Comparison of ENCODE assay signal across 10 cellular contexts in genomic region chr16:3065742-3066439, GRCh38. TPM values are rescaled to one million over a fixed set of nuclear protein-coding genes. Genes with fewer than 3 reads are reported as not detected.
DNase-seq lines count a peak whose midpoint lies in the region; ATAC-seq, FAIRE-seq and TF ChIP-seq lines count a peak whose summit lies in the region.
"Had no signal": no experiment of that assay in that cellular context is flagged by ENCODE, and none has a peak within 500 bp of the region (broad histone marks: within the 10 kb centered on the region; RNA-seq: fewer than 3 reads in every experiment).

No MANE protein-coding gene starts in this region.

- no peaks in the 10 kb centered on the region for H3K9me3 ChIP-seq in astrocyte (ENCODE audit: insufficient read depth, low read depth, low read length)
- no peaks in the 10 kb centered on the region for H3K9me3 ChIP-seq in lung (ENCODE audit: control insufficient read depth in 2 of 2, insufficient read depth in 1 of 2, low read length in 1 of 2)
- no peaks in the 10 kb centered on the region for H3K9me3 ChIP-seq in transverse colon

- WGBS in lung, 2 donors = 54 to 70% methylated on average over 25 to 26 of the region's 26 CpGs
- 59% methylated on average over 26 of the region's 26 CpGs; no CpG with 5 or more reads in 1 of the 2 donors for WGBS in transverse colon (ENCODE audit: low coverage in 1 of 2), 2 donors

- H3K36me3 ChIP-seq in astrocyte (ENCODE audit: insufficient read depth, low read length) = no peaks in the 10 kb centered on the region
- peaks cover 0 to 17% of the 10 kb centered on the region in 2 donors for H3K36me3 ChIP-seq in lung (ENCODE audit: control insufficient read depth in 2 of 2, insufficient read depth in 2 of 2, low read length in 2 of 2)
- H3K36me3 ChIP-seq in transverse colon = no peaks in the 10 kb centered on the region

- no peak for DNase-seq in activated T-cell treated with anti-CD3 and anti-CD28 coated beads, Interleukin-2, amount 50 U/mL, for 24 hours
- DNase-seq in activated T-cell treated with anti-CD3 and anti-CD28 coated beads for 4 hours (no peak), astrocyte (ENCODE audit: low read depth) (no peak), lung (ENCODE audit: low spot score) (no peak), transverse colon (no peak), NCI-H187 treated with DMSO at 0.1 percent for 48 hours (lab: John Stamatoyannopoulos, UW) (no peak), NOMO-1 treated with DMSO at 0.1 percent for 48 hours (lab: John Stamatoyannopoulos, UW; ENCODE audit: unreplicated experiment) (no peak)
- DNase-seq: NCI-H1694 treated with DMSO at 0.1 percent for 48 hours had no signal

- H3K9me3 Mint-ChIP-seq in activated T-cell treated with anti-CD3 and anti-CD28 coated beads, Interleukin-2, amount 50 U/mL, for 24 hours = no peaks in the 10 kb centered on the region
- H3K9me3 Mint-ChIP-seq in astrocyte (ENCODE audit: unreplicated experiment) = peaks cover 3% of the 10 kb centered on the region

- H3K27ac ChIP-seq in astrocyte (ENCODE audit: low read depth, low read length) = no peak overlapping the region
- peak overlapping the region; percentile 67 to 72 for H3K27ac ChIP-seq in lung (ENCODE audit: low read depth in 1 of 2, low read length in 1 of 2)
- peak overlapping the region; percentile 78 to 87 (median 81) for H3K27ac ChIP-seq in transverse colon

- peak overlapping the region; percentile 99 for H3K27ac Mint-ChIP-seq in activated T-cell treated with anti-CD3 and anti-CD28 coated beads, Interleukin-2, amount 50 U/mL, for 24 hours
- H3K27ac Mint-ChIP-seq in astrocyte (ENCODE audit: unreplicated experiment) = no peak overlapping the region

- H2AFZ ChIP-seq in astrocyte (ENCODE audit: low read depth, low read length) = peak overlapping the region; percentile 72

- peak overlapping the region; percentile 66 for H3K4me2 ChIP-seq in astrocyte (ENCODE audit: low read length)

- H3K4me3 Mint-ChIP-seq in activated T-cell treated with anti-CD3 and anti-CD28 coated beads, Interleukin-2, amount 50 U/mL, for 24 hours = peak overlapping the region; percentile 100
- peak overlapping the region; percentile 34 for H3K4me3 Mint-ChIP-seq in astrocyte (ENCODE audit: unreplicated experiment)

- no peaks in the 10 kb centered on the region for H3K27me3 Mint-ChIP-seq in activated T-cell treated with anti-CD3 and anti-CD28 coated beads, Interleukin-2, amount 50 U/mL, for 24 hours
- peaks cover 5% of the 10 kb centered on the region for H3K27me3 Mint-ChIP-seq in astrocyte (ENCODE audit: low read depth, unreplicated experiment)

- H3K36me3 Mint-ChIP-seq in activated T-cell treated with anti-CD3 and anti-CD28 coated beads, Interleukin-2, amount 50 U/mL, for 24 hours (ENCODE audit: low read depth) = peaks cover 51% of the 10 kb centered on the region
- peaks cover 3% of the 10 kb centered on the region for H3K36me3 Mint-ChIP-seq in astrocyte (ENCODE audit: low read depth, unreplicated experiment)

- no peak overlapping the region for H3K4me3 ChIP-seq in astrocyte (ENCODE audit: insufficient read depth, low read depth, low read length)
- peak overlapping the region; percentile 71 for H3K4me3 ChIP-seq in lung
- peak overlapping the region; percentile 15 to 50 (median 26) for H3K4me3 ChIP-seq in transverse colon

- intact Hi-C loops in transverse colon (cut with DNase I; ENCODE audit: low total_unique reads) = no loop called here

- no peak for FAIRE-seq in astrocyte (lab: Jason Lieb, UNC)

- peaks cover 66% of the 10 kb centered on the region for H3K4me1 Mint-ChIP-seq in activated T-cell treated with anti-CD3 and anti-CD28 coated beads, Interleukin-2, amount 50 U/mL, for 24 hours (ENCODE audit: low read depth)
- H3K4me1 Mint-ChIP-seq in astrocyte (ENCODE audit: low read depth, unreplicated experiment) = peaks cover 8% of the 10 kb centered on the region

- in situ Hi-C loops in transverse colon (cut with MboI; ENCODE audit: low pct_ligation_motif_present in 1 of 4, low pct_unique_long_range_greater_than_20kb in 1 of 4, low sequenced_read_pairs in 3 of 4) = loop anchor here in 2 of 4 donors (10.0 kb wide), 1 partner anchor 59 kb away; no protein-coding TSS in a partner anchor

- TF ChIP-seq CTCF in astrocyte (IDR thresholded peaks at IDR 0.05; ENCODE audit: insufficient read depth, low read depth, low read length) = no peak
- no peak for TF ChIP-seq CTCF in lung (IDR thresholded peaks at IDR 0.05; ENCODE audit: control extremely low read depth, extremely low read depth)
- TF ChIP-seq CTCF in transverse colon (IDR thresholded peaks at IDR 0.05) = no peak

- H3K79me2 ChIP-seq in astrocyte (ENCODE audit: insufficient read depth, low read length) = no peaks in the 10 kb centered on the region

- no peak for TF ChIP-seq POLR2A in transverse colon (IDR thresholded peaks at IDR 0.05)

- TF ChIP-seq EP300 in transverse colon (IDR thresholded peaks at IDR 0.05; ENCODE audit: low read depth) = no peak

- H3K4me1 ChIP-seq in astrocyte (ENCODE audit: insufficient read depth, low read length) (peaks cover 6% of the 10 kb centered on the region), lung (ENCODE audit: control insufficient read depth in 2 of 2, insufficient read depth in 2 of 2, low read length in 2 of 2) (peaks cover 0 to 22% of the 10 kb centered on the region in 2 donors), transverse colon (peaks cover 6 to 47% (median 29%) of the 10 kb centered on the region in 4 donors)

- H3K9ac ChIP-seq in astrocyte (ENCODE audit: low read length) = peak overlapping the region; percentile 68

- peak; percentile 5 for ATAC-seq in lung (ENCODE audit: insufficient read depth, low FRiP score)
- ATAC-seq in HG03280 (IDR thresholded peaks at IDR 0.05; ENCODE audit: unreplicated experiment) = no peak

- H3K27me3 ChIP-seq in astrocyte (ENCODE audit: insufficient read depth, low read length) = peaks cover 2% of the 10 kb centered on the region
- no peaks in the 10 kb centered on the region for H3K27me3 ChIP-seq in lung (ENCODE audit: control insufficient read depth, insufficient read depth)
- H3K27me3 ChIP-seq in transverse colon = no peaks in the 10 kb centered on the region

- H4K20me1 ChIP-seq in astrocyte (ENCODE audit: insufficient read depth, low read length) = no peaks in the 10 kb centered on the region

RNA-seq across cellular contexts. Expression of gene IL32, which starts 0.5 kb away (rescaled TPM):
- total RNA-seq in astrocyte (27.8 and 43.8 TPM in 2 replicates), lung (100 to 1,000 TPM in 1 of 2 donors, 10 to 100 TPM in 1; 83.7 to 153 TPM), transverse colon (100 to 1,000 TPM in 3 of 4 donors, 10 to 100 TPM in 1; 21.9 to 720 (median 492) TPM)
- 100 to 1,000 TPM; 247 to 275 TPM for polyA plus RNA-seq in lung

RNA-seq across cellular contexts. Expression of gene MMP25, which starts 19.5 kb away (rescaled TPM):
- total RNA-seq in astrocyte = 0.89 and 1.3 TPM in 2 replicates
- 10 to 100 TPM in 1 of 2 donors, 1 to 10 TPM in 1; 4.2 to 34.9 TPM for total RNA-seq in lung
- 10 to 100 TPM in 1 of 2 donors, 1 to 10 TPM in 1; 6.2 to 94.4 TPM for polyA plus RNA-seq in lung
- 1 to 10 TPM in 3 of 4 donors, not detected in 1; 1.6 to 9.4 (median 1.8) TPM for total RNA-seq in transverse colon

RNA-seq across cellular contexts. Expression of gene BICDL2, which starts 29.1 kb away (rescaled TPM):
- total RNA-seq in astrocyte (0.16 TPM in 1 of 2 replicates, not detected in the other), lung (10 to 100 TPM; 15.9 to 24.4 TPM), transverse colon (100 to 1,000 TPM; 123 to 357 (median 167) TPM)
- polyA plus RNA-seq in lung = 10 to 100 TPM; 12.7 to 17.1 TPM

RNA-seq across cellular contexts. Expression of gene ZSCAN10, which starts 33.2 kb away (rescaled TPM):
- total RNA-seq in astrocyte (0.22 and 0.25 TPM in 2 replicates), lung (under 1 TPM in 1 of 2 donors, not detected in 1; 0.21 TPM), transverse colon (not detected)
- under 1 TPM in 1 of 2 donors, not detected in 1; 0.02 TPM for polyA plus RNA-seq in lung
- polyA plus RNA-seq: BJ had no signal

RNA-seq across cellular contexts. Expression of gene THOC6, which starts 42.1 kb away (rescaled TPM):
- 17.4 and 22.3 TPM in 2 replicates for total RNA-seq in astrocyte
- 10 to 100 TPM; 12.7 to 39.9 TPM for total RNA-seq in lung
- polyA plus RNA-seq in lung = 10 to 100 TPM; 40.0 to 58.3 TPM
- 10 to 100 TPM; 10.1 to 42.8 (median 17.6) TPM for total RNA-seq in transverse colon

Comparison
In these comparisons a context has a peak if more than half of its experiments do, and no peak if none do; other contexts are left out.
1. RNA of gene BICDL2, which starts 29.1 kb away (total RNA-seq): 123 to 357 TPM in transverse colon and 15.9 to 24.4 TPM in lung; 0.16 TPM in astrocyte; every median in the first group is over 10 times any median in the second.